ENCODE assay signal across 1 cellular context in genomic region chr9:129763235-129763917, GRCh38.
TF ChIP-seq lines count a peak whose summit lies in the region.

No MANE protein-coding gene starts in this region.

TF ChIP-seq in IMR-90, 13 proteins besides CTCF, POLR2A, EP300 and RAD21 (continued from another document):
- no peak for TF ChIP-seq USF2 (IDR thresholded peaks at IDR 0.05; ENCODE audit: low read depth, low read length)
- no peak for TF ChIP-seq RCOR1 (IDR thresholded peaks at IDR 0.05; ENCODE audit: insufficient replicate concordance, low read length)
- no peak for TF ChIP-seq ELK1 (IDR thresholded peaks at IDR 0.05; ENCODE audit: borderline replicate concordance, low read depth, low read length)
- TF ChIP-seq MAZ (IDR thresholded peaks at IDR 0.05; ENCODE audit: borderline replicate concordance, low read depth, low read length) = peak; percentile 54; the same call in 1 of the 2 replicates
- no peak for TF ChIP-seq NFE2L2 (IDR thresholded peaks at IDR 0.05; ENCODE audit: low read depth, low read length)
- no peak for TF ChIP-seq BHLHE40 (IDR thresholded peaks at IDR 0.05; ENCODE audit: low read depth, low read length)
TF ChIP-seq in IMR-90: peak in this region for 3.
